In the genomic region with DNA sequence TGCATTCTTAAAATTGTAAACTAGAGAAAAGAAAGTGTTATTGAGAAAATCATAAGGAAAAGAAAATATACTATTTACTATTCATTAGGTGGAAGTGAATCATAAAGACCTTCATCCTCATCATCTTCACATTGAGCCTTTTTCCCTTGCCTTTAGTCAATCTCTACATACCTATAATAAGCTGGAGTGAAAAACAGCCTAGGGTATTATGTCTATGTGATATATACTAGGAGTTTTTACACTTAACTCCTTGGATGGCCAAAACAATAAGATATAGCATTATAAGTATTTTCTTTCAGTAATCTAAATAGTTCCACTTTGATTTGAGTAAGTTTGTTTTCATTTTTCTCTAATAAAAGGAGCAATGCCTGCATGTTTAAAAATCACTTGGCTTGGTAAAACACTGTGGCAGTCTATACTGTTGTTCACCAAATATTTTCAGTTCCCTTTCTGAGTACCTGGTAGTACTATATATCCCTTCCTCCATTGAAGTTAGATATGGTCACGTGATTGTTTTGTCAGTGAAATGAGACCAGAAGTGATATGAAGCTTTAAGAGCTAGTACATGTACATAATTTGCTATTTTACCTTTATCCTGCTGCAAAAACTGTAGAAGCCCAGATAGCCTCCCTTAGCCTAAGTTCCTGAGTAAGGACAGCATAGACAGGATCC, we compare ENCODE assay signal across 13 cellular contexts.
DNase-seq lines count a peak whose midpoint lies in the region; ATAC-seq and TF ChIP-seq lines count a peak whose summit lies in the region.
"Had no signal": no experiment of that assay in that cellular context is flagged by ENCODE, and none has a peak within 500 bp of the region (broad histone marks: within the 10 kb centered on the region; RNA-seq: fewer than 3 reads in every experiment).

No MANE protein-coding gene starts in this region.

- H3K27me3 Mint-ChIP-seq in activated CD4-positive, alpha-beta memory T cell treated with anti-CD3 and anti-CD28 coated beads, Interleukin-2, amount 10 ng/mL, durations not matched to agents 7 days and 5 days = peaks cover 2% of the 10 kb centered on the region

- H2AFZ ChIP-seq in smooth muscle cell (ENCODE audit: low read depth) = no peak overlapping the region

- no peaks in the 10 kb centered on the region for H3K4me1 ChIP-seq in smooth muscle cell (ENCODE audit: low read depth)

- H3K79me2 ChIP-seq in smooth muscle cell (ENCODE audit: low read depth) = no peaks in the 10 kb centered on the region

- no peaks in the 10 kb centered on the region for H3K36me3 Mint-ChIP-seq in activated CD4-positive, alpha-beta memory T cell treated with anti-CD3 and anti-CD28 coated beads, Interleukin-2, amount 10 ng/mL, durations not matched to agents 7 days and 5 days (ENCODE audit: low read depth)

- H3K4me3 Mint-ChIP-seq in activated CD4-positive, alpha-beta memory T cell treated with anti-CD3 and anti-CD28 coated beads, Interleukin-2, amount 10 ng/mL, durations not matched to agents 7 days and 5 days = no peak overlapping the region
- H3K4me3 Mint-ChIP-seq: activated T-helper 1 cell treated with anti-CD3 and anti-CD28 coated beads, Interleukin-12 subunit alpha, Interleukin-12 subunit beta, Interleukin-2, Interleukin-4 antibody, amounts not matched to agents 30 ng/mL and 10 ng/mL and 1 ng/mL, durations not matched to agents 14 hours and 24 hours and 36 hours had no signal

- no peaks in the 10 kb centered on the region for H3K9me3 Mint-ChIP-seq in activated CD4-positive, alpha-beta memory T cell treated with anti-CD3 and anti-CD28 coated beads, Interleukin-2, amount 10 ng/mL, durations not matched to agents 7 days and 5 days
- H3K9me3 Mint-ChIP-seq: activated T-helper 1 cell treated with anti-CD3 and anti-CD28 coated beads, Interleukin-12 subunit alpha, Interleukin-12 subunit beta, Interleukin-2, Interleukin-4 antibody, amounts not matched to agents 30 ng/mL and 10 ng/mL and 1 ng/mL, durations not matched to agents 14 hours and 24 hours and 36 hours had no signal

- H3K4me2 ChIP-seq in smooth muscle cell = no peak overlapping the region

- no peak overlapping the region for H3K9ac ChIP-seq in smooth muscle cell (ENCODE audit: low read depth)

- peaks cover 4% of the 10 kb centered on the region for H3K9me3 ChIP-seq in smooth muscle cell (replicated peaks; ENCODE audit: low read depth)
- H3K9me3 ChIP-seq: neutrophil had no signal

- H3K27ac Mint-ChIP-seq in activated CD4-positive, alpha-beta memory T cell treated with anti-CD3 and anti-CD28 coated beads, Interleukin-2, amount 10 ng/mL, durations not matched to agents 7 days and 5 days = no peak overlapping the region
- H3K27ac Mint-ChIP-seq: activated T-helper 1 cell treated with anti-CD3 and anti-CD28 coated beads, Interleukin-12 subunit alpha, Interleukin-12 subunit beta, Interleukin-2, Interleukin-4 antibody, amounts not matched to agents 30 ng/mL and 10 ng/mL and 1 ng/mL, durations not matched to agents 14 hours and 24 hours and 36 hours had no signal

- 92% methylated on average over 1 of the region's 1 CpG for WGBS in smooth muscle cell (ENCODE audit: low lambda C conversion rate)

- ATAC-seq in GM19324 (IDR thresholded peaks at IDR 0.05; ENCODE audit: low FRiP score, unreplicated experiment) = peak; percentile 53
- ATAC-seq in HG02588 (IDR thresholded peaks at IDR 0.05; ENCODE audit: unreplicated experiment) = peak; percentile 86
- peak; percentile 95 for ATAC-seq in HG03469 (IDR thresholded peaks at IDR 0.05; ENCODE audit: unreplicated experiment)

- H3F3A ChIP-seq in smooth muscle cell (ENCODE audit: low read depth) = no peaks in the 10 kb centered on the region

- DNase-seq in smooth muscle cell (lab: John Stamatoyannopoulos, UW; ENCODE audit: unreplicated experiment) (no peak), activated gamma-delta T cell treated with Interleukin-2 at 50 U/mL for 16 hours (no peak), T-helper 2 cell (no peak)
- DNase-seq in activated CD4-positive, alpha-beta memory T cell treated with anti-CD3 and anti-CD28 coated beads, Interleukin-2, amount 10 ng/mL, durations not matched to agents 7 days and 5 days = no peak
- DNase-seq: DND-41; H7; stimulated activated CD4-positive, alpha-beta T cell treated with anti-CD3 and anti-CD28 coated beads, Interleukin-2, amount 100 ng/mL, for 24 hours; T-helper 9 cell had no signal

- no peak for TF ChIP-seq CTCF in smooth muscle cell (IDR thresholded peaks at IDR 0.05; ENCODE audit: borderline replicate concordance, insufficient read depth, poor library complexity, severe bottlenecking)

- CTCF ChIA-PET in activated CD4-positive, alpha-beta memory T cell treated with anti-CD3 and anti-CD28 coated beads, Interleukin-2, amount 10 ng/mL, durations not matched to agents 7 days and 5 days (lab: Charles Lee) = no interaction called here

- peak overlapping the region; percentile 73 for H3K27ac ChIP-seq in smooth muscle cell (ENCODE audit: low read depth)
- H3K27ac ChIP-seq: neutrophil had no signal

- no peaks in the 10 kb centered on the region for H3K36me3 ChIP-seq in smooth muscle cell (ENCODE audit: low read depth)
- H3K36me3 ChIP-seq: neutrophil had no signal

- POLR2A ChIA-PET in activated CD4-positive, alpha-beta memory T cell treated with anti-CD3 and anti-CD28 coated beads, Interleukin-2, amount 10 ng/mL, durations not matched to agents 7 days and 5 days (lab: Charles Lee) = no interaction called here

- no peak overlapping the region for H3K4me3 ChIP-seq in smooth muscle cell

- no peaks in the 10 kb centered on the region for H3K27me3 ChIP-seq in smooth muscle cell (ENCODE audit: low read depth)
- H3K27me3 ChIP-seq: neutrophil had no signal

- H4K20me1 ChIP-seq in smooth muscle cell (ENCODE audit: low read depth) = peaks cover 9% of the 10 kb centered on the region

- H3K4me1 Mint-ChIP-seq in activated CD4-positive, alpha-beta memory T cell treated with anti-CD3 and anti-CD28 coated beads, Interleukin-2, amount 10 ng/mL, durations not matched to agents 7 days and 5 days = no peaks in the 10 kb centered on the region
